ENCODE assay signal across 9 cellular contexts in genomic region chrX:23803931-23804381, GRCh38. TPM values are rescaled to one million over a fixed set of nuclear protein-coding genes. Genes with fewer than 3 reads are reported as not detected.
A peak's percentile ranks its signal among the peaks of the same experiment; 100 is the strongest.
DNase-seq lines count a peak whose midpoint lies in the region; FAIRE-seq and TF ChIP-seq lines count a peak whose summit lies in the region.
"Had no signal": no experiment of that assay in that cellular context is flagged by ENCODE, and none has a peak within 500 bp of the region (broad histone marks: within the 10 kb centered on the region; RNA-seq: fewer than 3 reads in every experiment).

No MANE protein-coding gene starts in this region.

- H3K27ac ChIP-seq in Karpas-422 (ENCODE audit: low read length) (peak overlapping the region; percentile 84), stomach (peak overlapping the region; percentile 47 to 87 (median 75)), caudate nucleus (ENCODE audit: low read depth, low read length) (no peak overlapping the region)

- H3K4me2 ChIP-seq in Karpas-422 (ENCODE audit: low read depth, low read length, poor library complexity, severe bottlenecking), result no peak overlapping the region

- TF ChIP-seq POLR2A in stomach (IDR thresholded peaks at IDR 0.05), result no peak

- H3K79me2 ChIP-seq in Karpas-422 (ENCODE audit: low read length), result no peaks in the 10 kb centered on the region

- peak overlapping the region; percentile 25; the same call in 1 of the 2 replicates for H2AFZ ChIP-seq in Karpas-422 (ENCODE audit: low read length)

- H4K20me1 ChIP-seq in Karpas-422 (ENCODE audit: insufficient read depth, low read depth, low read length), result no peaks in the 10 kb centered on the region

- no peak overlapping the region for H3K9ac ChIP-seq in Karpas-422 (ENCODE audit: low read length)

- H3K36me3 ChIP-seq in Karpas-422 (ENCODE audit: insufficient read depth, low read length), result no peaks in the 10 kb centered on the region
- H3K36me3 ChIP-seq in bronchial epithelial cell (ENCODE audit: control insufficient read depth, insufficient read depth, low read length), result no peaks in the 10 kb centered on the region
- H3K36me3 ChIP-seq in stomach, result no peaks in the 10 kb centered on the region
- H3K36me3 ChIP-seq in H7 (replicated peaks; ENCODE audit: control insufficient read depth, insufficient read depth, low read length), result no peaks in the 10 kb centered on the region

- H3K4me1 ChIP-seq in Karpas-422 (ENCODE audit: low read length), result peaks cover 43% of the 10 kb centered on the region
- peaks cover 0 to 30% (median 3%) of the 10 kb centered on the region in 4 donors for H3K4me1 ChIP-seq in stomach

- no peaks in the 10 kb centered on the region for H3K9me2 ChIP-seq in Karpas-422 (replicated peaks; ENCODE audit: insufficient read depth, low read length)

- TF ChIP-seq CTCF in bronchial epithelial cell (IDR thresholded peaks at IDR 0.05; ENCODE audit: insufficient read depth, low read length, severe bottlenecking) (no peak), stomach (IDR thresholded peaks at IDR 0.05) (no peak)

- FAIRE-seq in bronchial epithelial cell (lab: Jason Lieb, UNC), result peak; percentile 18

- H3K9me3 ChIP-seq in Karpas-422 (ENCODE audit: low read length), result no peaks in the 10 kb centered on the region
- no peaks in the 10 kb centered on the region for H3K9me3 ChIP-seq in stomach

- H3K27me3 ChIP-seq in Karpas-422 (ENCODE audit: low read length), result no peaks in the 10 kb centered on the region
- no peaks in the 10 kb centered on the region for H3K27me3 ChIP-seq in bronchial epithelial cell (ENCODE audit: control insufficient read depth, insufficient read depth, low read length)
- no peaks in the 10 kb centered on the region for H3K27me3 ChIP-seq in stomach
- H3K27me3 ChIP-seq in H7 (ENCODE audit: control insufficient read depth, insufficient read depth, low read length), result no peaks in the 10 kb centered on the region

- 32 to 62% (median 45%) methylated on average over 1 to 5 of the region's 5 CpGs for WGBS in stomach, 5 donors

- intact Hi-C loops in stomach (cut with DNase I; ENCODE audit: low total_unique reads), result no loop called here

- TF ChIP-seq EP300 in stomach (IDR thresholded peaks at IDR 0.05), result no peak

- DNase-seq in Karpas-422 (no peak), bronchial epithelial cell (ENCODE audit: low read depth) (peak; percentile 95), kidney tubule cell (ENCODE audit: low spot score) (peak; percentile 90), stomach (peak; percentile 46), caudate nucleus (lab: John Stamatoyannopoulos, UW) (no peak), H7 (no peak), NCI-H69 (lab: John Stamatoyannopoulos, UW) (no peak), GF-D8 (lab: John Stamatoyannopoulos, UW) (no peak)
- DNase-seq: activated naive CD4-positive, alpha-beta T cell had no signal

- H3K4me3 ChIP-seq in Karpas-422 (ENCODE audit: low read length), result no peak overlapping the region
- no peak overlapping the region for H3K4me3 ChIP-seq in bronchial epithelial cell (ENCODE audit: low read depth, low read length)
- H3K4me3 ChIP-seq in stomach, result no peak overlapping the region
- no peak overlapping the region for H3K4me3 ChIP-seq in H7 (ENCODE audit: insufficient read depth, low read depth, low read length)

RNA-seq across cellular contexts. Expression of gene SAT1, which starts 21.0 kb away (rescaled TPM):
- 230 and 256 TPM in 2 replicates for total RNA-seq in Karpas-422 (2014; rRNA removed; shearing (Covaris generic); ENCODE audit: low replicate concordance)
- total RNA-seq in bronchial epithelial cell, result 1,193 and 1,762 TPM in 2 replicates
- 1,000 to 10,000 TPM in 3 of 5 donors, 100 to 1,000 TPM in 2; 499 to 2,157 (median 1,041) TPM for total RNA-seq in stomach
- 1,000 to 10,000 TPM in 2 of 3 donors, 100 to 1,000 TPM in 1; 685 to 1,477 (median 1,023) TPM for polyA plus RNA-seq in stomach
- total RNA-seq in H7 (2014; rRNA removed; shearing (Covaris generic)), result 107 and 187 TPM in 2 replicates

Comparison
In these comparisons a context has a peak if more than half of its experiments do, and no peak if none do; other contexts are left out.
1. DNase-seq: peak in bronchial epithelial cell (single experiment), kidney tubule cell (single experiment) and stomach (single experiment); none in Karpas-422 (single experiment), caudate nucleus (0 of 61), H7 (single experiment), NCI-H69 (single experiment) and GF-D8 (single experiment).